19 cellular contexts compared by ENCODE assay signal in the genomic region with DNA sequence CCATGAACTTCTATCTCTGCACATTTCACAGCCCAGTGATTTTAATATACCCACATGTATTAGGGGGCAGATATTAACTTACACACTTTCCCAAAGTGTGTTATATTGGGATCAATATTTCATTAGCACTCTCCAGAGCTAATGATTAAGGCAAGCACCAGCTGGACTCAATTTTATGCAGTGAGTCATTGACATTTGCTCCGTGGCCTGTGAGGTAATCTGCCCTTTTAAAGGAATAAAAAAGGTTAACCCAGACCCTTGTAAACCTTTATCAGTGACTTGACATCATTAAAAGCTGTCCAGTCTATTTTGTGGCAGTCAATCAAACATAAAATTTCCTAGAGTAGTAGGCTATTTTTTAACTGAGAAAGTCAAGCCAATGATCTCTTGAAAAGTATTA.
"Had no signal": no experiment of that assay in that cellular context is flagged by ENCODE, and none has a peak within 500 bp of the region (broad histone marks: within the 10 kb centered on the region; RNA-seq: fewer than 3 reads in every experiment).

No MANE protein-coding gene starts in this region.

- DNase-seq: effector memory CD4-positive, alpha-beta T cell; gastrocnemius medialis; immature natural killer cell; left cardiac atrium; left ventricle myocardium inferior; lower lobe of right lung; naive B cell; retina; right lobe of liver; spleen; stimulated activated CD4-positive, alpha-beta T cell treated with anti-CD3 and anti-CD28 coated beads, Interleukin-15, amount 100 ng/mL, for 24 hours; stimulated activated CD4-positive, alpha-beta T cell treated with anti-CD3 and anti-CD28 coated beads, Interleukin-1b, Interleukin-23, amount 100 ng/mL, for 48 hours; stimulated activated CD4-positive, alpha-beta T cell treated with anti-CD3 and anti-CD28 coated beads, Interleukin-4, amount 100 ng/mL, for 24 hours; stimulated activated naive B cell treated with anti-CD40 and anti-IgM and Interleukin-4, amounts not matched to agents 10 μg/mL and 1 μg/mL and 100 μg/mL, for 72 hours; stimulated activated naive CD8-positive, alpha-beta T cell treated with anti-CD3 and anti-CD28 coated beads, Interleukin-15, amount 100 ng/mL, for 72 hours; transverse colon had no signal

- H3K27me3 ChIP-seq: gastrocnemius medialis, spleen, transverse colon had no signal

- H3K27ac ChIP-seq: gastrocnemius medialis, left ventricle myocardium inferior, lower lobe of right lung, parathyroid adenoma, prostate gland, right lobe of liver, spleen, thoracic aorta, transverse colon had no signal

- H3K4me1 ChIP-seq: gastrocnemius medialis, left ventricle myocardium inferior, lower lobe of right lung, parathyroid adenoma, prostate gland, spleen, transverse colon had no signal

- H3K4me3 ChIP-seq: gastrocnemius medialis, left ventricle myocardium inferior, lower lobe of right lung, prostate gland, right lobe of liver, spleen, thoracic aorta, transverse colon had no signal

- H3K36me3 ChIP-seq: gastrocnemius medialis, left ventricle myocardium inferior, lower lobe of right lung, prostate gland, right lobe of liver, spleen, thoracic aorta, transverse colon had no signal

- H3K9me3 ChIP-seq: gastrocnemius medialis, left ventricle myocardium inferior, lower lobe of right lung, prostate gland, right lobe of liver, thoracic aorta, transverse colon had no signal
